Comparison of ENCODE assay signal across 6 cellular contexts in the genomic region with DNA sequence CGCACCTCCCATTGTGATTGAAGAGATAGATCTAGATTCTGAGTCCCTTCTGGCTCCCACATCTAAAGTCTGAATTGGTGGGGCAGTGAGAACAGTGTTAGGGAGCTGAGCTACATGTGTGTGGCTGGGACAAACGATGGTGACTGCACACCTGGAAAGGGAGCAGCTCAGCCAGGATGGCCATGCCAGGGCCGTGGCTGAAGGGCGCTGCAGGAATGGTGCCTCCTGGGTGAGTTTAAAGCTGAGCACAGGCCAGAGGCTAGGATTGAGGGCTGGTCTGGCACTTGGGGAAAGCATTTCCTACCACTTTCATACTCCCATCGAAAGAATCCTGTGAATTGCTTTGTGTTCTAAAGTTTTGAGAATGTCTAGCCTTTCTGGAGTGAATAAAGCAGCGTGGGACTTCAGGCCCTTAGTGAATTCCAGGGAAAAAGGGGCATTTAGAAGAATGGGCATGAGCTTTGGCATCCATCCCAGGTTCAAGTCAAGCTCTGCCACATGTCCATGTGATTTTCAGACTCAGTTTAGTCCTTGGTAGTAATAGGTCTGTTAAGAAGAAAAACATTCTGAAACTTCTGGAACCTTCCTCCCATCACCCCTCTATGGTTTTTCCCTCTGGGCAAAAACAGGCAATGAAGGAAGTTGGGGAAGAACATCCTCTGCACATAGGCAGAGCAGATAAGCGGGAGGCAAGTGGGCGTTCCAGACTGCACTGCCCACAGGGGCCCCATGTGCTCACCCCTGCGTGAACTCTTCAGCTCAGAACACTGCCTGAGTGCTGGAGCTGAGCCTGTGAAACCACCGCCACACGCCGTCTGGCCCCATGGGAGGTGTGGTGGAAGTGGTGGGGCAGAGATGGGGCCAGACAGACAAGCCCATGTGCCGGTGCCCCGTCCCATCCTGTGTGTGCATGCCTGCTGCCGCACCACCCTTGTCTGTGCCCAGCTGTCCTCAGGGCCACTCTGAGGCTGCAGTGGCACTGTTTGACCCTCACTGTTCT. TPM values are rescaled to one million over a fixed set of nuclear protein-coding genes. Genes with fewer than 3 reads are reported as not detected.
DNase-seq lines count a peak whose midpoint lies in the region; ATAC-seq and TF ChIP-seq lines count a peak whose summit lies in the region.

No MANE protein-coding gene starts in this region.

- H3K4me1 ChIP-seq in mucosa of descending colon (ENCODE audit: low read depth) (no peaks in the 10 kb centered on the region), upper lobe of right lung (no peaks in the 10 kb centered on the region)

- intact Hi-C loops in mucosa of descending colon (cut with DNase I, micrococcal nuclease) (no loop called here), upper lobe of right lung (cut with DNase I) (no loop called here)

- no peak overlapping the region for H3K27ac ChIP-seq in upper lobe of right lung

- no peaks in the 10 kb centered on the region for H3K27me3 ChIP-seq in upper lobe of right lung

- DNase-seq in mucosa of descending colon: no peak
- DNase-seq in upper lobe of right lung: no peak
- no peak for DNase-seq in stimulated activated CD4-positive, alpha-beta T cell treated with anti-CD3 and anti-CD28 coated beads, Interleukin-4, amount 100 ng/mL, for 1 hour
- no peak for DNase-seq in T-helper 2 cell

- H3K9me3 ChIP-seq in mucosa of descending colon (no peaks in the 10 kb centered on the region), upper lobe of right lung (no peaks in the 10 kb centered on the region)

- TF ChIP-seq CTCF in mucosa of descending colon (IDR thresholded peaks at IDR 0.05): no peak
- no peak for TF ChIP-seq CTCF in upper lobe of right lung (IDR thresholded peaks at IDR 0.05)

- H3K36me3 ChIP-seq in mucosa of descending colon (ENCODE audit: low read depth) (peaks cover 10% of the 10 kb centered on the region), upper lobe of right lung (peaks cover 100% of the 10 kb centered on the region)

- H3K4me3 ChIP-seq in mucosa of descending colon (no peak overlapping the region), upper lobe of right lung (no peak overlapping the region)

- ATAC-seq in GM19455 (IDR thresholded peaks at IDR 0.05; ENCODE audit: unreplicated experiment) (peak; percentile 81), HG03469 (IDR thresholded peaks at IDR 0.05; ENCODE audit: unreplicated experiment) (peak; percentile 97), mucosa of descending colon (peak; percentile 64), upper lobe of right lung (no peak)

RNA-seq across cellular contexts. Expression of gene CPNE9, which starts 12.9 kb away (rescaled TPM):
- total RNA-seq in mucosa of descending colon (under 1 TPM in 1 of 3 donors, not detected in 2; 0.70 TPM), upper lobe of right lung (0.90 TPM)

RNA-seq across cellular contexts. Expression of gene BRPF1, which starts 40.8 kb away (rescaled TPM):
- total RNA-seq in mucosa of descending colon (10 to 100 TPM; 14.3 to 23.7 (median 15.6) TPM), upper lobe of right lung (23.7 TPM)

RNA-seq across cellular contexts. Expression of gene MTMR14, which starts 41.4 kb away (rescaled TPM):
- total RNA-seq in mucosa of descending colon (10 to 100 TPM; 35.3 to 43.3 (median 36.5) TPM), upper lobe of right lung (49.2 TPM)

RNA-seq across cellular contexts. Expression of gene OGG1, which starts 59.0 kb away (rescaled TPM):
- 10 to 100 TPM; 23.3 to 33.0 (median 28.6) TPM for total RNA-seq in mucosa of descending colon
- total RNA-seq in upper lobe of right lung: 17.2 TPM
